ENCODE assay signal across 3 cellular contexts in genomic region chr17:70603226-70603625, GRCh38.
"Had no signal": no experiment of that assay in that cellular context is flagged by ENCODE, and none has a peak within 500 bp of the region (broad histone marks: within the 10 kb centered on the region; RNA-seq: fewer than 3 reads in every experiment).

No MANE protein-coding gene starts in this region.

- DNase-seq: GDM1, GF-D8 had no signal

- ATAC-seq: GM12878 had no signal

- H3K4me3 ChIP-seq: GM12878 had no signal
